Comparison of ENCODE assay signal across 11 cellular contexts in genomic region chr4:4866833-4867744, GRCh38. TPM values are rescaled to one million over a fixed set of nuclear protein-coding genes. Genes with fewer than 3 reads are reported as not detected.
A peak's percentile ranks its signal among the peaks of the same experiment; 100 is the strongest.
DNase-seq lines count a peak whose midpoint lies in the region; ATAC-seq, FAIRE-seq and TF ChIP-seq lines count a peak whose summit lies in the region.
"Had no signal": no experiment of that assay in that cellular context is flagged by ENCODE, and none has a peak within 500 bp of the region (broad histone marks: within the 10 kb centered on the region; RNA-seq: fewer than 3 reads in every experiment).

No MANE protein-coding gene starts in this region.

- WGBS in heart right ventricle, 2 donors = 2 to 3% methylated on average over 57 to 69 of the region's 69 CpGs
- WGBS in K562 (ENCODE audit: insufficient coverage, low coverage, missing lambda C conversion rate) = 12% methylated on average over 32 of the region's 69 CpGs
- 1 to 2% methylated on average over 63 to 65 of the region's 69 CpGs for WGBS in mesodermal cell (ENCODE audit: insufficient coverage in 2 of 2), 2 experiments

- H3K4me2 ChIP-seq in K562 (ENCODE audit: insufficient read depth, low read length) = no peak overlapping the region

- no peak overlapping the region for H2AFZ ChIP-seq in K562 (ENCODE audit: low read depth, low read length)

- H3K36me3 ChIP-seq in heart right ventricle (peaks cover 0 to 23% (median 5%) of the 10 kb centered on the region in 9 donors), K562 (ENCODE audit: control insufficient read depth, insufficient read depth, low read length) (no peaks in the 10 kb centered on the region; the same call in 2 of the 3 replicates), mesodermal cell (ENCODE audit: control insufficient read depth, insufficient read depth, low read length) (peaks cover 21% of the 10 kb centered on the region), upper lobe of right lung (no peaks in the 10 kb centered on the region)

- H3K27ac ChIP-seq in heart right ventricle (peak overlapping the region in 1 of 10 donors; percentile 19), K562 (ENCODE audit: extremely low read depth, low read depth, low read length) (no peak overlapping the region), mesodermal cell (ENCODE audit: low read depth, low read length, severe bottlenecking) (peak overlapping the region; percentile 59), upper lobe of right lung (no peak overlapping the region)

- TF ChIP-seq EP300 in K562 (IDR thresholded peaks at IDR 0.05; ENCODE audit: low read length) = no peak

- H3K27me3 ChIP-seq in heart right ventricle (peaks cover 79 to 100% (median 100%) of the 10 kb centered on the region in 7 donors), K562 (ENCODE audit: control insufficient read depth in 2 of 2, insufficient read depth in 2 of 2, low read length in 2 of 2) (peaks cover 50 to 74% of the 10 kb centered on the region in 2 experiments), upper lobe of right lung (peaks cover 100% of the 10 kb centered on the region)

- no peak overlapping the region for H3K9ac ChIP-seq in K562 (ENCODE audit: insufficient read depth in 1 of 2, low read depth in 2 of 2, low read length in 2 of 2)

- no peaks in the 10 kb centered on the region; the same call in 1 of the 2 replicates for H4K20me1 ChIP-seq in K562 (replicated peaks; ENCODE audit: control insufficient read depth, insufficient read depth, low read length)

- H3K79me2 ChIP-seq in K562 (ENCODE audit: control insufficient read depth, insufficient read depth, low read length) = no peaks in the 10 kb centered on the region

- DNase-seq in heart right ventricle (peak; percentile 41 to 46), Right ventricle myocardium superior (no peak), K562 (ENCODE audit: extremely low read depth in 1 of 4, low spot score in 3 of 4) (peak in 2 of 4 experiments; percentile 35 to 45), upper lobe of right lung (no peak), SW 1271 (lab: John Stamatoyannopoulos, UW) (no peak), NCI-H774 (lab: John Stamatoyannopoulos, UW) (no peak)
- DNase-seq: activated CD4-positive, CD25-positive, alpha-beta regulatory T cell treated with anti-CD3 and anti-CD28 coated beads, Interleukin-2, amount 50 U/mL, for 72 hours had no signal

- in situ Hi-C loops in K562 (cut with MboI) = no loop called here

- peaks cover 2 to 66% (median 27%) of the 10 kb centered on the region in 9 donors for H3K4me1 ChIP-seq in heart right ventricle
- peaks cover 0 to 6% of the 10 kb centered on the region in 2 experiments; a peak in 2 of 5 replicates for H3K4me1 ChIP-seq in K562 (replicated peaks in 1 of 2; ENCODE audit: control insufficient read depth in 2 of 2, insufficient read depth in 2 of 2, low read length in 2 of 2)
- peaks cover 40% of the 10 kb centered on the region for H3K4me1 ChIP-seq in mesodermal cell (ENCODE audit: control insufficient read depth, insufficient read depth, low read length, poor library complexity, severe bottlenecking)
- peaks cover 5% of the 10 kb centered on the region for H3K4me1 ChIP-seq in upper lobe of right lung

- POLR2A ChIA-PET in K562 (lab: Yijun Ruan, JAX) = interaction anchor here (0.7 to 1.2 kb wide), 2 partner anchors 9 to 198 kb away, joined by 3 read pairs; no protein-coding TSS in a partner anchor

- CTCF ChIA-PET in K562 (lab: Yijun Ruan, JAX; ENCODE audit: low intra/inter-chr PET ratio) = no interaction called here

- no peak for TF ChIP-seq RAD21 in K562 (CRISPR knock-in tag; conservative IDR thresholded peaks at IDR 0.05 in 1 of 2, IDR thresholded peaks at IDR 0.05 in 1 of 2)

- TF ChIP-seq CTCF in heart right ventricle (IDR thresholded peaks at IDR 0.05) (peak in 7 of 9 donors; percentile 5 to 46 (median 29)), K562 (IDR thresholded peaks at IDR 0.05 in 2 of 3, conservative IDR thresholded peaks at IDR 0.05 in 1 of 3; ENCODE audit: insufficient read depth in 2 of 3, low read depth in 1 of 3, low read length in 3 of 3) (peak in 1 of 3 experiments; percentile 54; a peak in 2 of 6 replicates), upper lobe of right lung (IDR thresholded peaks at IDR 0.05) (no peak)

- no peaks in the 10 kb centered on the region for H3K9me1 ChIP-seq in K562 (ENCODE audit: control insufficient read depth, insufficient read depth, low read length)

- FAIRE-seq in K562 (lab: Jason Lieb, UNC) = no peak
- FAIRE-seq: colon, D721Med had no signal

- ATAC-seq in heart right ventricle (peak; percentile 42 to 76 (median 64)), Right ventricle myocardium superior (ENCODE audit: poor library complexity) (no peak), K562 (peak; percentile 60; the same call in 2 of the 3 replicates), upper lobe of right lung (no peak), HG03439 (IDR thresholded peaks at IDR 0.05; ENCODE audit: unreplicated experiment) (no peak)

- intact Hi-C loops in heart right ventricle (cut with DNase I) = loop anchor here in 3 of 10 donors (5.0 to 10.0 kb wide), 3 partner anchors 325 to 382 kb away; partner anchors contain the start of gene STX18 (in 1 of the 3)
- intact Hi-C loops in Right ventricle myocardium superior (cut with DNase I) = no loop called here
- intact Hi-C loops in K562 (cut with micrococcal nuclease) = no loop called here
- intact Hi-C loops in upper lobe of right lung (cut with DNase I) = no loop called here

- BruUV-seq in K562 (replicated peaks; lab: Mats Ljungman, UMichigan) = no TSS peak

- H3K9me3 ChIP-seq in heart right ventricle = no peaks in the 10 kb centered on the region
- no peaks in the 10 kb centered on the region for H3K9me3 ChIP-seq in K562 (replicated peaks; ENCODE audit: control insufficient read depth, insufficient read depth, low read depth, low read length)
- no peaks in the 10 kb centered on the region for H3K9me3 ChIP-seq in mesodermal cell (ENCODE audit: control insufficient read depth, low read length)
- H3K9me3 ChIP-seq in upper lobe of right lung = no peaks in the 10 kb centered on the region

- TF ChIP-seq POLR2A in K562 (conservative IDR thresholded peaks at IDR 0.05) = no peak

- H3K4me3 ChIP-seq in heart right ventricle (peak overlapping the region; percentile 19 to 49 (median 37)), K562 (no peak overlapping the region), mesodermal cell (ENCODE audit: extremely low read depth, insufficient read depth, low read length, poor library complexity, severe bottlenecking) (peak overlapping the region; percentile 32), upper lobe of right lung (peak overlapping the region; percentile 6)

TF ChIP-seq in K562, 482 proteins besides CTCF, POLR2A, EP300 and RAD21:
- TF ChIP-seq ZBTB7A (IDR thresholded peaks at IDR 0.05; ENCODE audit: borderline replicate concordance, control insufficient read depth, low read depth, low read length) (no peak), RFX5 (IDR thresholded peaks at IDR 0.05; ENCODE audit: low read depth, low read length) (no peak), ARID3B (CRISPR knock-in tag; IDR thresholded peaks at IDR 0.05; ENCODE audit: borderline replicate concordance) (no peak), SMAD1 (IDR thresholded peaks at IDR 0.05; ENCODE audit: low read depth, low read length, partially characterized antibody) (no peak), RBM14 (IDR thresholded peaks at IDR 0.05; ENCODE audit: borderline replicate concordance, insufficient read depth, low read depth, low read length) (no peak)

RNA-seq across cellular contexts. Expression of gene MSX1, which starts 7.6 kb away (rescaled TPM):
- total RNA-seq in heart right ventricle = 1 to 10 TPM; 1.9 to 6.7 (median 4.0) TPM
- 1 to 10 TPM; 4.0 to 4.8 TPM for polyA plus RNA-seq in heart right ventricle
- 3.9 TPM for total RNA-seq in Right ventricle myocardium superior
- total RNA-seq in K562 (2011; cell fraction: chromatin; rRNA removed; ENCODE audit: low replicate concordance) = 0.56 and 1.8 TPM in 2 replicates
- 1.8 and 2.5 TPM in 2 replicates for total RNA-seq in K562 (2011; cell fraction: nucleolus; rRNA removed)
- 1.0 and 1.3 TPM in 2 replicates for total RNA-seq in K562 (2011; cell fraction: nucleoplasm; rRNA removed)
- total RNA-seq in K562 (2014; rRNA removed) = 4.9 and 6.5 TPM in 2 replicates
- 1.3 and 1.6 TPM in 2 replicates for total RNA-seq in K562 (2014; rRNA removed; fragmentation: Illumina TruSeq; extraction: Trizol)
- 1.6 and 2.3 TPM in 2 replicates for total RNA-seq in K562 (2015; rRNA removed; fragmentation: Illumina TruSeq; extraction: Trizol)
- total RNA-seq in K562 (2021) = 6.1 and 6.3 TPM in 2 replicates
- 2.7 and 4.0 TPM in 2 replicates for polyA plus RNA-seq in K562 (2011; rRNA removed)
- polyA plus RNA-seq in K562 (2011; cell fraction: cytosol; rRNA removed) = 2.9 and 12.3 TPM in 2 replicates
- polyA plus RNA-seq in K562 (2011; cell fraction: nucleus; rRNA removed) = 4.8 and 6.3 TPM in 2 replicates
- polyA plus RNA-seq in K562 (2012) = 2.0 and 7.0 TPM in 2 replicates
- polyA plus RNA-seq in K562 (2014; fragmentation: Illumina TruSeq; extraction: Trizol) = 1.3 and 1.9 TPM in 2 replicates
- 1 to 10 TPM; 1.4 to 1.8 TPM for polyA plus RNA-seq in K562 (2014; fragmentation: Nextera tagmentation; extraction: Ambion mirVana)
- 6.0 and 8.3 TPM in 2 replicates for polyA plus RNA-seq in K562 (2014; rRNA removed)
- 0.21 and 0.30 TPM in 2 replicates for polyA minus RNA-seq in K562 (2011; rRNA and poly(A)+ RNA removed)
- polyA minus RNA-seq in K562 (2011; cell fraction: cytosol; rRNA and poly(A)+ RNA removed) = 0.73 and 2.4 TPM in 2 replicates
- polyA minus RNA-seq in K562 (2011; cell fraction: nucleus; rRNA and poly(A)+ RNA removed) = 1.8 and 2.2 TPM in 2 replicates
- 168 TPM for polyA plus RNA-seq in mesodermal cell (2013, experiment 1 of 2)
- polyA plus RNA-seq in mesodermal cell (2013, experiment 2 of 2) = 152 TPM
- 2.5 TPM for total RNA-seq in upper lobe of right lung

Comparison
In these comparisons a context has a peak if more than half of its experiments do, and no peak if none do; other contexts are left out.
1. ATAC-seq: peak in heart right ventricle (8 of 8) and K562 (single experiment); none in Right ventricle myocardium superior (single experiment), upper lobe of right lung (single experiment) and HG03439 (single experiment).
2. DNase-seq: peak in heart right ventricle (2 of 2); none in Right ventricle myocardium superior (single experiment), upper lobe of right lung (single experiment), SW 1271 (0 of 2) and NCI-H774 (single experiment).